In genomic region chr16:17278988-17279387, GRCh38 we compare ENCODE assay signal across 16 cellular contexts.
"Had no signal": no experiment of that assay in that cellular context is flagged by ENCODE, and none has a peak within 500 bp of the region (broad histone marks: within the 10 kb centered on the region; RNA-seq: fewer than 3 reads in every experiment).

No MANE protein-coding gene starts in this region.

- ATAC-seq: activated CD8-positive, alpha-beta T cell treated with anti-CD3 and anti-CD28 coated beads, Interleukin-2, amount 10 ng/mL, durations not matched to agents 7 days and 5 days; activated naive CD8-positive, alpha-beta T cell treated with anti-CD3 and anti-CD28 coated beads, Interleukin-2, amount 50 U/mL, for 24 hours; psoas muscle had no signal

- FAIRE-seq: frontal cortex, keratinocyte had no signal

- H3K9me3 ChIP-seq: colonic mucosa, psoas muscle, stomach had no signal

- DNase-seq: activated CD4-positive, alpha-beta T cell treated with anti-CD3 and anti-CD28 coated beads for 48 hours; activated CD4-positive, CD25-positive, alpha-beta regulatory T cell; activated CD8-positive, alpha-beta T cell treated with anti-CD3 and anti-CD28 coated beads, Interleukin-2, amount 10 ng/mL, durations not matched to agents 7 days and 5 days; activated naive CD4-positive, alpha-beta T cell treated with anti-CD3 and anti-CD28 coated beads for 36 hours; activated naive CD8-positive, alpha-beta T cell treated with anti-CD3 and anti-CD28 coated beads, Interleukin-2, amount 50 U/mL, for 24 hours; activated T-cell treated with anti-CD3 and anti-CD28 coated beads, Interleukin-2, amount 50 U/mL, for 24 hours; aorta; colonic mucosa; head of caudate nucleus; psoas muscle; right cardiac atrium; stomach; T-helper 9 cell had no signal

- H3K4me3 ChIP-seq: colonic mucosa, lung, psoas muscle, stomach had no signal

- H3K27me3 ChIP-seq: colonic mucosa, stomach had no signal

- H3K27ac ChIP-seq: psoas muscle, stomach had no signal

- H3K36me3 ChIP-seq: colonic mucosa, stomach had no signal

- H3K4me1 ChIP-seq: colonic mucosa, psoas muscle had no signal
